In the genomic region with DNA sequence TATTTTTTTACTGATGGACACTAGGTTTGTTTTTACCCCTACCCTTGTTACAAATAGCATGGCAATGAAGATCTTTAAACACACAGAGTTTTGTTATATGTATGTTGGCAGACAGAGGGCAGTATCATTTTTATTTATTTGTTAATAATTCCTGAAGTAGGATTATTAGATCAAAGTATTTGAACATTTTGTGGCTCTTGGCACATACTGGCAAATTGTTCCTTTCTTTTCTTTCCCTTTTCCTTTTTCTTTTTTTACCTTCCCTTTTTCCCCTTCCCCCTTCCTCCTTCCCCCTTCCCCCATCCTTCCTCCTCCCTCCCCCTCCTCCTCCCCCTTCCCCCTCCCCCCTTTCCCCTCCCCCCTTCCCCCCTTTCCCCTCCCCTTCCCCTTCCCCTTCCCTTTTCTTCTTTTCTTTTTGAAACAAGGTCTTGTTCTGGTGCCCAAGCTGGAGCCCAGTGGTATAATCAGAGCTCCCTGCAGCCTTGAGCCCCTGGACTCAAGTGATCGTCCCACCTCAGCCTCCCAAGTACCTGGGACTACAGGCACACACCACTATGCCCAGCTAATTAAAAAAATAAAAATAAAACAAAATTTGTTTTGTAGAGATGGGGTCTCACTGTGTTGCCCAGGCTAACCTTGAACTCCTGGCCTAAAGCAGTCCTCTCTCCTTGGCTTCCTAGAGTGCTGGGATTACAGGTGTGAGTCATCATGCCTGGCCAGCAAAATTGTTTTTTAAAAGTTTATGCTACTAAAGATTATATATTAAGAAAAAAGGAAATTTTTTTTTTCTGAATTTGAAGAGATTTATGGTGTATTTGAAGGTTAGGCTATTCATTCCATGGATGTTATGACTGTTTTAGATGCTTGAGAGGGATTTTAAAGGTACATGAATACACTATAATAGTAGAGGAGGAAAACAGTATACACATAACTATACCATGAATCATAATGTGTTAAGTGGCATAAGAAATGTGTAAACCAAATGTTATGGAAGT, we compare ENCODE assay signal across 13 cellular contexts. TPM values are rescaled to one million over a fixed set of nuclear protein-coding genes. Genes with fewer than 3 reads are reported as not detected.
A peak's percentile ranks its signal among the peaks of the same experiment; 100 is the strongest.
DNase-seq lines count a peak whose midpoint lies in the region; ATAC-seq and TF ChIP-seq lines count a peak whose summit lies in the region.
"Had no signal": no experiment of that assay in that cellular context is flagged by ENCODE, and none has a peak within 500 bp of the region (broad histone marks: within the 10 kb centered on the region; RNA-seq: fewer than 3 reads in every experiment).

No MANE protein-coding gene starts in this region.

- WGBS in body of pancreas, 2 donors: 88 to 100% methylated on average over 1 of the region's 1 CpG

- peaks cover 5% of the 10 kb centered on the region for H3K4me1 ChIP-seq in body of pancreas

- intact Hi-C loops in body of pancreas (cut with DNase I): no loop called here

- H3K4me3 ChIP-seq in choroid plexus epithelial cell (ENCODE audit: low read depth, low read length) (no peak overlapping the region), retinal pigment epithelial cell (ENCODE audit: low read length) (no peak overlapping the region), body of pancreas (no peak overlapping the region)
- H3K4me3 ChIP-seq: dorsolateral prefrontal cortex, stomach had no signal

- H3K27ac ChIP-seq in body of pancreas: no peak overlapping the region
- H3K27ac ChIP-seq: stomach had no signal

- ATAC-seq in body of pancreas: no peak
- ATAC-seq: naive thymus-derived CD4-positive, alpha-beta T cell had no signal

- TF ChIP-seq CTCF in choroid plexus epithelial cell (conservative IDR thresholded peaks at IDR 0.05; ENCODE audit: low read depth, low read length) (no peak), retinal pigment epithelial cell (conservative IDR thresholded peaks at IDR 0.05; ENCODE audit: low read depth, low read length) (no peak), body of pancreas (IDR thresholded peaks at IDR 0.05) (no peak)

- H3K27me3 ChIP-seq in body of pancreas: no peaks in the 10 kb centered on the region
- H3K27me3 ChIP-seq: dorsolateral prefrontal cortex, stomach had no signal

- H3K36me3 ChIP-seq in body of pancreas (replicated peaks in 1 of 2; ENCODE audit: insufficient read depth in 1 of 2, low read depth in 2 of 2): peaks cover 0 to 4% of the 10 kb centered on the region in 2 donors

- DNase-seq in DMS53 (lab: John Stamatoyannopoulos, UW): peak; percentile 20
- no peak for DNase-seq in DMS53 treated with DMSO at 0.1 percent for 48 hours (lab: John Stamatoyannopoulos, UW; ENCODE audit: unreplicated experiment)
- peak; percentile 71 for DNase-seq in NCI-H226
- DNase-seq in choroid plexus epithelial cell (ENCODE audit: low read depth): peak; percentile 52
- DNase-seq in retinal pigment epithelial cell (ENCODE audit: low read depth): peak; percentile 62
- DNase-seq in NK-92 (lab: John Stamatoyannopoulos, UW; ENCODE audit: unreplicated experiment): no peak
- no peak for DNase-seq in body of pancreas
- no peak for DNase-seq in NCI-H2107 (lab: John Stamatoyannopoulos, UW)
- DNase-seq: 8988T; dorsolateral prefrontal cortex; naive thymus-derived CD4-positive, alpha-beta T cell; NCI-H1930; stomach had no signal

- H3K9me3 ChIP-seq in body of pancreas: no peaks in the 10 kb centered on the region
- H3K9me3 ChIP-seq: stomach had no signal

- no peak for TF ChIP-seq POLR2A in body of pancreas (IDR thresholded peaks at IDR 0.05)

RNA-seq across cellular contexts. Expression of gene SEPTIN7, which starts 39.3 kb away (rescaled TPM):
- 10 to 100 TPM; 23.1 to 56.3 TPM for total RNA-seq in body of pancreas

Comparison
In these comparisons a context has a peak if more than half of its experiments do, and no peak if none do; other contexts are left out.
1. DNase-seq: peak in DMS53 (single experiment), NCI-H226 (single experiment), choroid plexus epithelial cell (single experiment) and retinal pigment epithelial cell (single experiment); none in DMS53 treated with DMSO at 0.1 percent for 48 hours (single experiment), NK-92 (single experiment), body of pancreas (0 of 4) and NCI-H2107 (single experiment).